ENCODE assay signal across 8 cellular contexts in the genomic region with DNA sequence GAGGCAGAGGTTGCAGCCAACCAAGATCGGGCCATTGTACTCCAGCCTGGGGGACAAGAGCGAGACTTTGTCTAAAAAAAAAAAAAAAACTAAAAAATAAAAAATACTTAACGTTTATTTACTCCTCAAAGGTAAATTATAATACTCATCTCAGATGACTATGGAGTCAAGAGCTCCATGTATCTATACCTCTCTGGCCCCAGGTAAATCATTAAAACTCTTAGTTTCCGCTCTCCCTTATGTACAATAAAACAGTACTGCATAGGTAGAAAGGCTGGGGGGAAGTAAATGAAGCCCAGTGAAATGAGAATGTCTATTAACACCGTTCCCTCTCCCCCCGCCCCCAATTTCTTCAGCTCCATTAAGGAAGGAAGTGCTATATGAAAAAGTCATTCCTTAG. TPM values are rescaled to one million over a fixed set of nuclear protein-coding genes. Genes with fewer than 3 reads are reported as not detected.
DNase-seq lines count a peak whose midpoint lies in the region; ATAC-seq and TF ChIP-seq lines count a peak whose summit lies in the region.

No MANE protein-coding gene starts in this region.

- H3K4me3 ChIP-seq in CD8-positive, alpha-beta T cell (ENCODE audit: low read depth, low read length): peak overlapping the region; percentile 38
- H3K4me3 ChIP-seq in NT2/D1 (ENCODE audit: insufficient read length, low read depth) (peak overlapping the region; percentile 71), endocrine pancreas (ENCODE audit: control insufficient read depth, insufficient read depth, low read length) (peak overlapping the region; percentile 67), neuronal stem cell (ENCODE audit: low read length in 2 of 2) (peak overlapping the region; percentile 63 to 96)

- H3K27me3 Mint-ChIP-seq in CD8-positive, alpha-beta T cell (ENCODE audit: low read depth): peaks cover 3% of the 10 kb centered on the region

- no peak overlapping the region for H4K8ac ChIP-seq in neuronal stem cell (ENCODE audit: low read depth, low read length)

- no peak for TF ChIP-seq CTCF in CD8-positive, alpha-beta T cell (IDR thresholded peaks at IDR 0.05)

- POLR2A ChIA-PET in CD8-positive, alpha-beta T cell (lab: Charles Lee): interaction anchor here (1.0 to 1.6 kb wide), 5 partner anchors 30 to 134 kb away, joined by 3 to 6 read pairs (median 4); partner anchors contain the start of genes PM20D2 and PNRC1

- H3K14ac ChIP-seq in neuronal stem cell (ENCODE audit: low read length): no peak overlapping the region

- H3K36me3 Mint-ChIP-seq in CD8-positive, alpha-beta T cell: peaks cover 2% of the 10 kb centered on the region

- no peak overlapping the region for H3K27ac Mint-ChIP-seq in CD8-positive, alpha-beta T cell

- peak overlapping the region; percentile 85 for H3K9ac ChIP-seq in NT2/D1 (ENCODE audit: insufficient read length, low read depth)
- no peak overlapping the region for H3K9ac ChIP-seq in endocrine pancreas (ENCODE audit: control insufficient read depth, insufficient read depth, low read length)
- no peak overlapping the region for H3K9ac ChIP-seq in neuronal stem cell (ENCODE audit: low read depth, low read length, poor library complexity)

- no peak overlapping the region for H4K91ac ChIP-seq in neuronal stem cell (ENCODE audit: low read depth, low read length, poor library complexity)

- no peaks in the 10 kb centered on the region for H3K9me3 Mint-ChIP-seq in CD8-positive, alpha-beta T cell

- no peak overlapping the region for H2BK15ac ChIP-seq in neuronal stem cell (ENCODE audit: low read length)

- no peaks in the 10 kb centered on the region for H3K36me3 ChIP-seq in CD8-positive, alpha-beta T cell (ENCODE audit: insufficient read depth, low read length)
- H3K36me3 ChIP-seq in NT2/D1 (ENCODE audit: insufficient read depth, insufficient read length, low read length): no peaks in the 10 kb centered on the region
- no peaks in the 10 kb centered on the region for H3K36me3 ChIP-seq in endocrine pancreas (ENCODE audit: control insufficient read depth, insufficient read depth, low read length)
- H3K36me3 ChIP-seq in neuronal stem cell (replicated peaks in 1 of 2; ENCODE audit: control insufficient read depth in 2 of 2, insufficient read depth in 2 of 2, low read length in 2 of 2): peaks cover 0 to 7% of the 10 kb centered on the region in 2 donors

- no peak overlapping the region for H2BK12ac ChIP-seq in neuronal stem cell (ENCODE audit: low read length)

- H2BK120ac ChIP-seq in neuronal stem cell (ENCODE audit: low read depth, low read length): no peak overlapping the region

- H2BK5ac ChIP-seq in neuronal stem cell (ENCODE audit: low read length): no peak overlapping the region

- peak overlapping the region; percentile 83 for H3K4me2 ChIP-seq in neuronal stem cell (ENCODE audit: insufficient read depth, low read length, poor library complexity, severe bottlenecking)

- H3K4me3 Mint-ChIP-seq in CD8-positive, alpha-beta T cell: peak overlapping the region; percentile 85

- CTCF ChIA-PET in CD8-positive, alpha-beta T cell (lab: Charles Lee): interaction anchor here (1.3 kb wide), 1 partner anchor 134 kb away, joined by 3 read pairs; no protein-coding TSS in a partner anchor

- 100% methylated on average over 1 of the region's 6 CpGs; no CpG with 5 or more reads in 1 of the 2 donors for WGBS in neuronal stem cell (ENCODE audit: extremely low coverage in 2 of 2, insufficient read length in 2 of 2, insufficient replicate concordance in 1 of 2), 2 donors

- H3K23ac ChIP-seq in neuronal stem cell (ENCODE audit: low read depth, low read length, poor library complexity): no peak overlapping the region

- no peak overlapping the region for H3K4ac ChIP-seq in neuronal stem cell (ENCODE audit: low read length)

- no peak for ATAC-seq in CD8-positive, alpha-beta T cell
- ATAC-seq in HG03159 (IDR thresholded peaks at IDR 0.05; ENCODE audit: unreplicated experiment): no peak

- H3K4me1 ChIP-seq in CD8-positive, alpha-beta T cell (ENCODE audit: insufficient read depth, low read length): peaks cover 4% of the 10 kb centered on the region
- H3K4me1 ChIP-seq in NT2/D1 (ENCODE audit: insufficient read depth, insufficient read length): no peaks in the 10 kb centered on the region
- H3K4me1 ChIP-seq in endocrine pancreas (ENCODE audit: control insufficient read depth, insufficient read depth, low read length): peaks cover 4% of the 10 kb centered on the region
- H3K4me1 ChIP-seq in neuronal stem cell (ENCODE audit: control insufficient read depth in 2 of 2, insufficient read depth in 1 of 2, low read depth in 1 of 2, low read length in 2 of 2): peaks cover 0 to 4% of the 10 kb centered on the region in 2 donors

- intact Hi-C loops in CD8-positive, alpha-beta T cell (cut with DNase I, micrococcal nuclease): loop anchor here in 1 of 2 experiments (2.0 kb wide), 1 partner anchor 34 kb away; no protein-coding TSS in a partner anchor

- peak overlapping the region; percentile 95 for H2AFZ ChIP-seq in neuronal stem cell (ENCODE audit: low read length)

- no peak overlapping the region for H3K18ac ChIP-seq in neuronal stem cell (ENCODE audit: low read length)

- no peak overlapping the region for H3K27ac ChIP-seq in CD8-positive, alpha-beta T cell (ENCODE audit: low read depth, low read length)
- H3K27ac ChIP-seq in neuronal stem cell (replicated peaks; ENCODE audit: low read length): no peak overlapping the region

- in situ Hi-C loops in G401 (cut with HindIII; ENCODE audit: low sequenced_read_pairs): no loop called here

- H3K27me3 ChIP-seq in CD8-positive, alpha-beta T cell (ENCODE audit: insufficient read depth, low read length): no peaks in the 10 kb centered on the region
- H3K27me3 ChIP-seq in NT2/D1 (ENCODE audit: insufficient read depth, insufficient read length): peaks cover 27% of the 10 kb centered on the region
- H3K27me3 ChIP-seq in endocrine pancreas (ENCODE audit: control insufficient read depth, insufficient read depth, low read length): no peaks in the 10 kb centered on the region
- no peaks in the 10 kb centered on the region for H3K27me3 ChIP-seq in neuronal stem cell (ENCODE audit: control insufficient read depth in 3 of 3, insufficient read depth in 3 of 3, low read depth in 1 of 3, low read length in 3 of 3)

- DNase-seq in CD8-positive, alpha-beta T cell: no peak
- no peak for DNase-seq in NT2/D1 (ENCODE audit: low read depth, low spot score)
- no peak for DNase-seq in neuronal stem cell (ENCODE audit: low spot score)
- DNase-seq in G401 (ENCODE audit: low spot score): no peak
- DNase-seq in NOMO-1 (lab: John Stamatoyannopoulos, UW; ENCODE audit: unreplicated experiment in 2 of 2): no peak
- DNase-seq in stimulated activated CD4-positive, alpha-beta T cell treated with anti-CD3 and anti-CD28 coated beads, Interleukin-4, amount 100 ng/mL, for 24 hours: no peak

- H2AK5ac ChIP-seq in neuronal stem cell (ENCODE audit: low read depth, low read length): no peak overlapping the region

- H3K79me1 ChIP-seq in neuronal stem cell (ENCODE audit: low read depth, low read length): peaks cover 6% of the 10 kb centered on the region

- no peaks in the 10 kb centered on the region for H3K9me3 ChIP-seq in CD8-positive, alpha-beta T cell (ENCODE audit: low read length)
- H3K9me3 ChIP-seq in NT2/D1 (ENCODE audit: insufficient read depth, low read length) (no peaks in the 10 kb centered on the region), endocrine pancreas (ENCODE audit: control insufficient read depth, low read length) (no peaks in the 10 kb centered on the region), neuronal stem cell (replicated peaks in 1 of 2; ENCODE audit: control insufficient read depth in 2 of 2, insufficient read depth in 1 of 2, low read depth in 1 of 2, low read length in 2 of 2) (no peaks in the 10 kb centered on the region)

- H3K4me1 Mint-ChIP-seq in CD8-positive, alpha-beta T cell (ENCODE audit: low read depth): peaks cover 9% of the 10 kb centered on the region

RNA-seq across cellular contexts. Expression of gene SRSF12, which starts 1.2 kb away (rescaled TPM):
- total RNA-seq in CD8-positive, alpha-beta T cell: not detected
- 20.0 TPM for polyA plus RNA-seq in neuronal stem cell (2013, experiment 1 of 2)
- polyA plus RNA-seq in neuronal stem cell (2013, experiment 2 of 2): 19.5 TPM
- total RNA-seq in G401 (2014; rRNA removed; shearing (Covaris generic)): 4.6 and 8.2 TPM in 2 replicates

RNA-seq across cellular contexts. Expression of gene PM20D2, which starts 29.2 kb away (rescaled TPM):
- total RNA-seq in CD8-positive, alpha-beta T cell: 1 to 10 TPM; 5.5 to 6.2 TPM
- 12.6 TPM for polyA plus RNA-seq in neuronal stem cell (2013, experiment 1 of 2)
- 13.6 TPM for polyA plus RNA-seq in neuronal stem cell (2013, experiment 2 of 2)
- total RNA-seq in G401 (2014; rRNA removed; shearing (Covaris generic)): 22.4 and 42.2 TPM in 2 replicates

RNA-seq across cellular contexts. Expression of gene PNRC1, which starts 36.2 kb away (rescaled TPM):
- 1,000 to 10,000 TPM; 1,160 to 1,236 TPM for total RNA-seq in CD8-positive, alpha-beta T cell
- 69.0 TPM for polyA plus RNA-seq in neuronal stem cell (2013, experiment 1 of 2)
- polyA plus RNA-seq in neuronal stem cell (2013, experiment 2 of 2): 71.8 TPM
- 30.0 and 49.6 TPM in 2 replicates for total RNA-seq in G401 (2014; rRNA removed; shearing (Covaris generic))

Comparison
In these comparisons a context has a peak if more than half of its experiments do, and no peak if none do; other contexts are left out.
1. RNA of gene PNRC1, which starts 36.2 kb away (total RNA-seq): 1,160 to 1,236 TPM in CD8-positive, alpha-beta T cell; 30.0 to 49.6 TPM in G401; every median in the first group is over 10 times any median in the second.
2. Peak in every context shown above with its lines, with median percentiles within 50 percentile points of each other: H3K4me3 ChIP-seq.